Comparison of ENCODE assay signal across 18 cellular contexts in genomic region chr2:188892632-188893031, GRCh38.
"Had no signal": no experiment of that assay in that cellular context is flagged by ENCODE, and none has a peak within 500 bp of the region (broad histone marks: within the 10 kb centered on the region; RNA-seq: fewer than 3 reads in every experiment).

No MANE protein-coding gene starts in this region.

- H3K4me1 ChIP-seq: foreskin keratinocyte, right atrium auricular region, spleen had no signal

- DNase-seq: activated CD4-positive, alpha-beta T cell treated with anti-CD3 and anti-CD28 coated beads for 4 hours; activated CD8-positive, alpha-beta memory T cell treated with anti-CD3 and anti-CD28 coated beads, Interleukin-2, amount 50 U/mL, for 4 hours; activated CD8-positive, alpha-beta T cell treated with anti-CD3 and anti-CD28 coated beads for 36 hours; activated T-cell treated with anti-CD3 and anti-CD28 coated beads, Interleukin-2, amount 50 U/mL, for 72 hours; effector CD8-positive, alpha-beta T cell; foreskin keratinocyte; heart right ventricle; left ventricle myocardium superior; posterior cingulate gyrus; spleen; stimulated activated CD4-positive, alpha-beta T cell treated with anti-CD3 and anti-CD28 coated beads, Interleukin-1b, Interleukin-23, amount 100 ng/mL, for 48 hours; SW 1271; trophoblast cell; WERI-Rb-1 had no signal

- H3K27ac ChIP-seq: cardiac muscle cell, foreskin keratinocyte, right atrium auricular region, spleen, WERI-Rb-1 had no signal

- H3K4me3 ChIP-seq: cardiac muscle cell, heart right ventricle, right atrium auricular region, spleen had no signal

- H3K36me3 ChIP-seq: cardiac muscle cell, heart right ventricle, right atrium auricular region, spleen, WERI-Rb-1 had no signal

- H3K27me3 ChIP-seq: cardiac muscle cell, foreskin keratinocyte, heart right ventricle, right atrium auricular region, spleen had no signal

- FAIRE-seq: colon, keratinocyte had no signal
